ENCODE assay signal across 11 cellular contexts in the genomic region with DNA sequence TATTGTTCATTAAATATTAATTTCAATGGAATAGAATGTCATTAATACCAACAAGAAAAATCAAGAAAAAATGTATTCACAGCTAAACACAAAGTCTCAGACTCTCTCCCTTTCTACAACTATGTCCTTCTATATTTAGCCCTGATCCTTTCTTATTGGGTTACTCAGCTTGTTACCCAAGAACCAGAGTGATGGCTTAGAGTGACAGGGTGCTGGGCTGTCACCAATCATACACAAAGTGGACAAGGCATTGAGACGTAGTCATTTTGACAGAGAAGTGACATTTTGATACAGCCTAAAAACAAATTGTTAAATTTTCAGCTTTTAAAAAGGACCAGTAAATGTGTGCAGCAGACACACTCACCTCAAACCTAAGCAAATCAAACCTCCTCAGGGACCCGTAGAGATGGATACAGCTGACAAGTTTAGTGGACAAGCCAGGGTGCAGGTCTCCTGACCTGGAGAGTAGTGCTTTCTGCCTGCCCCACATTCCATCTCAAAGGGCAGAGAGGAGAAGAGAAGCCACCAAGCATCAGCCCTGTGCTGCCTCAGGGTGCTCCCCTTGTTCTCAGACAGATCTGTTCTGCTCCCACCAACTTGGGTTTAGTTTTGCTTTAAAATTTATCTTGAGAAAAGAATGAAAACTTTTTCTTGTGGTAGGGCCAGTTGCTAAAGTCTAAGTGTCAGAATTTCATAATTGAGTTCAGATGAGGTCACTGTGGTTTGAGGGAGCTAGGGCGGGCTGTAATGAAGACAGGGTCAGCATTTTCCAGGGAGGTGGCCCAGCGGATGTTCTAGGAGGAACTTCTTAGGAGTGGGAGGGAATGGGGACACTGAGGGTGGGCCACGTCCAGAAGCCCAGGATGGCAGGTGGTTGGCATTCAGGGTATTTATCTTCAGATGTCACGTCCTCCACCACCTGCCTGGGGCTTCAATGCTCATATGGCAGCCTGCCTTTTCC.
DNase-seq lines count a peak whose midpoint lies in the region; ATAC-seq and TF ChIP-seq lines count a peak whose summit lies in the region.
"Had no signal": no experiment of that assay in that cellular context is flagged by ENCODE, and none has a peak within 500 bp of the region (broad histone marks: within the 10 kb centered on the region; RNA-seq: fewer than 3 reads in every experiment).

No MANE protein-coding gene starts in this region.

- peaks cover 38 to 50% of the 10 kb centered on the region in 2 donors for H3K4me1 Mint-ChIP-seq in immature natural killer cell

- H3K27ac ChIP-seq in tibial nerve: peak overlapping the region in 2 of 4 donors; percentile 17 to 52

- WGBS in tibial nerve, 2 donors: 46 to 61% methylated on average over 6 of the region's 6 CpGs

- no peaks in the 10 kb centered on the region for H3K9me3 Mint-ChIP-seq in immature natural killer cell
- H3K9me3 Mint-ChIP-seq: activated CD8-positive, alpha-beta T cell treated with anti-CD3 and anti-CD28 coated beads for 36 hours; activated naive CD8-positive, alpha-beta T cell treated with anti-CD3 and anti-CD28 coated beads, Interleukin-2, amount 10 ng/mL, durations not matched to agents 7 days and 5 days had no signal

- peak overlapping the region in 2 of 6 donors; percentile 66 to 82 for H3K27ac Mint-ChIP-seq in immature natural killer cell
- H3K27ac Mint-ChIP-seq: activated CD8-positive, alpha-beta T cell treated with anti-CD3 and anti-CD28 coated beads for 36 hours; activated naive CD8-positive, alpha-beta T cell treated with anti-CD3 and anti-CD28 coated beads, Interleukin-2, amount 10 ng/mL, durations not matched to agents 7 days and 5 days had no signal

- ATAC-seq in HG02870 (IDR thresholded peaks at IDR 0.05; ENCODE audit: unreplicated experiment): no peak
- ATAC-seq: activated CD8-positive, alpha-beta T cell treated with anti-CD3 and anti-CD28 coated beads for 36 hours had no signal

- H3K4me3 ChIP-seq in tibial nerve: no peak overlapping the region
- H3K4me3 ChIP-seq: skin epidermis had no signal

- H3K4me3 Mint-ChIP-seq in immature natural killer cell: peak overlapping the region in 2 of 5 donors; percentile 5 to 42
- H3K4me3 Mint-ChIP-seq: activated CD8-positive, alpha-beta T cell treated with anti-CD3 and anti-CD28 coated beads for 36 hours; activated naive CD8-positive, alpha-beta T cell treated with anti-CD3 and anti-CD28 coated beads, Interleukin-2, amount 10 ng/mL, durations not matched to agents 7 days and 5 days had no signal

- no peaks in the 10 kb centered on the region for H3K9me3 ChIP-seq in tibial nerve

- no peaks in the 10 kb centered on the region for H3K36me3 Mint-ChIP-seq in immature natural killer cell

- peaks cover 0 to 66% (median 35%) of the 10 kb centered on the region in 4 donors for H3K4me1 ChIP-seq in tibial nerve

- peak; percentile 41 for DNase-seq in NK-92 treated with Interleukin-12 subunit alpha and Interleukin-12 subunit beta, amount 100 ng/mL, for 24 hours (lab: John Stamatoyannopoulos, UW)
- DNase-seq in NK-92 (lab: John Stamatoyannopoulos, UW; ENCODE audit: unreplicated experiment) (no peak), SKM-1 treated with dmso at 0.1 percent for 144 hours (lab: John Stamatoyannopoulos, UW; ENCODE audit: unreplicated experiment) (peak; percentile 81), immature natural killer cell (peak in 2 of 3 donors; percentile 30), tibial nerve (ENCODE audit: low spot score in 2 of 2) (peak; percentile 18 to 50), NCI-H1694 treated with DMSO at 0.1 percent for 48 hours (lab: John Stamatoyannopoulos, UW) (no peak), globus pallidus (ENCODE audit: low spot score) (no peak)
- DNase-seq: activated CD8-positive, alpha-beta T cell treated with anti-CD3 and anti-CD28 coated beads for 36 hours; activated naive CD8-positive, alpha-beta T cell treated with anti-CD3 and anti-CD28 coated beads, Interleukin-2, amount 10 ng/mL, durations not matched to agents 7 days and 5 days had no signal

- no peaks in the 10 kb centered on the region for H3K27me3 ChIP-seq in tibial nerve

- peak in 1 of 2 donors; percentile 69 for TF ChIP-seq EP300 in tibial nerve (IDR thresholded peaks at IDR 0.05)

- H3K36me3 ChIP-seq in tibial nerve: no peaks in the 10 kb centered on the region

- TF ChIP-seq POLR2A in tibial nerve (IDR thresholded peaks at IDR 0.05): no peak

- peaks cover 0 to 5% (median 2%) of the 10 kb centered on the region in 3 donors for H3K27me3 Mint-ChIP-seq in immature natural killer cell (ENCODE audit: low read depth in 3 of 3)
- H3K27me3 Mint-ChIP-seq: activated CD8-positive, alpha-beta T cell treated with anti-CD3 and anti-CD28 coated beads for 36 hours; activated naive CD8-positive, alpha-beta T cell treated with anti-CD3 and anti-CD28 coated beads, Interleukin-2, amount 10 ng/mL, durations not matched to agents 7 days and 5 days had no signal

- no peak for TF ChIP-seq CTCF in tibial nerve (IDR thresholded peaks at IDR 0.05)

Comparison
In these comparisons a context has a peak if more than half of its experiments do, and no peak if none do; other contexts are left out.
1. DNase-seq: peak in NK-92 treated with Interleukin-12 subunit alpha and Interleukin-12 subunit beta, amount 100 ng/mL, for 24 hours (single experiment), SKM-1 treated with dmso at 0.1 percent for 144 hours (single experiment), immature natural killer cell (2 of 3) and tibial nerve (2 of 2); none in NK-92 (single experiment), NCI-H1694 treated with DMSO at 0.1 percent for 48 hours (single experiment) and globus pallidus (single experiment).